8 cellular contexts compared by ENCODE assay signal in genomic region chr2:121530563-121531334, GRCh38. TPM values are rescaled to one million over a fixed set of nuclear protein-coding genes. Genes with fewer than 3 reads are reported as not detected.
DNase-seq lines count a peak whose midpoint lies in the region; ATAC-seq and TF ChIP-seq lines count a peak whose summit lies in the region.

TSS of gene RNU4ATAC (plus strand) at chr2:121530880.

- H3K4me1 ChIP-seq in liver (ENCODE audit: control insufficient read depth in 4 of 4, insufficient read depth in 4 of 4, low read length in 3 of 4): peaks cover 2 to 40% (median 35%) of the 10 kb centered on the region in 4 donors

- peak; percentile 93 to 94 for TF ChIP-seq RAD21 in liver (IDR thresholded peaks at IDR 0.05)

- peak within 1 kb of the TSS; percentile 87 to 98 for H3K27ac ChIP-seq in liver (ENCODE audit: low read depth in 1 of 2, low read length in 2 of 2)

- H3K36me3 ChIP-seq in liver (ENCODE audit: control insufficient read depth in 4 of 4, insufficient read depth in 3 of 4, low read depth in 1 of 4, low read length in 3 of 4): peaks cover 0 to 2% (median under 1%) of the 10 kb centered on the region in 4 donors

- no peaks in the 10 kb centered on the region for H3K9me3 ChIP-seq in liver (ENCODE audit: control insufficient read depth in 4 of 4, low read length in 3 of 4)

- peak; percentile 73 for ATAC-seq in HG03460 (IDR thresholded peaks at IDR 0.05; ENCODE audit: unreplicated experiment)

- H3K27me3 ChIP-seq in liver (ENCODE audit: control insufficient read depth in 4 of 4, insufficient read depth in 4 of 4, low read length in 3 of 4): no peaks in the 10 kb centered on the region

- H3K9ac ChIP-seq in liver (ENCODE audit: low read depth in 1 of 2, low read length in 2 of 2): peak within 1 kb of the TSS; percentile 89 to 96

- DNase-seq in C1 segment of cervical spinal cord (lab: John Stamatoyannopoulos, UW): peak; percentile 41 to 95 (median 89)
- peak; percentile 28 for DNase-seq in GM19240 (ENCODE audit: insufficient read length, low spot score)
- peak; percentile 99 for DNase-seq in NCI-H526 treated with DMSO at 0.1 percent for 48 hours (lab: John Stamatoyannopoulos, UW)
- DNase-seq in activated CD4-positive, alpha-beta T cell treated with anti-CD3 and anti-CD28 coated beads, Interleukin-2, amount 50 U/mL, for 1 hour: peak; percentile 83
- peak; percentile 97 for DNase-seq in dermis microvascular lymphatic vessel endothelial cell (ENCODE audit: low read depth in 2 of 2)
- peak; percentile 87 for DNase-seq in stimulated activated CD4-positive, alpha-beta T cell treated with anti-CD3 and anti-CD28 coated beads, Interleukin-4, amount 100 ng/mL, for 24 hours

- peak within 1 kb of the TSS; percentile 87 to 91 (median 89) for H3K4me3 ChIP-seq in liver (ENCODE audit: low read depth in 1 of 3, low read length in 3 of 3)

- WGBS in liver: under 1% methylated on average over 47 of the region's 47 CpGs

- peak; percentile 79 for TF ChIP-seq CTCF in liver (IDR thresholded peaks at IDR 0.05; ENCODE audit: low read depth, low read length, missing input control)

TF ChIP-seq in liver, 16 proteins besides CTCF, POLR2A, EP300 and RAD21:
- TF ChIP-seq RXRA (IDR thresholded peaks at IDR 0.05) (peak; percentile 66 to 67), FOXA1 (IDR thresholded peaks at IDR 0.05) (peak; percentile 74), ATF3 (IDR thresholded peaks at IDR 0.05) (peak; percentile 66), GABPA (IDR thresholded peaks at IDR 0.05 in 1 of 2, conservative IDR thresholded peaks at IDR 0.05 in 1 of 2) (peak; percentile 12 to 47), EGR1 (IDR thresholded peaks at IDR 0.05; ENCODE audit: low read depth in 2 of 2) (peak; percentile 81 to 82), NR2F2 (IDR thresholded peaks at IDR 0.05) (peak; percentile 78), REST (IDR thresholded peaks at IDR 0.05) (peak; percentile 93), YY1 (IDR thresholded peaks at IDR 0.05) (peak; percentile 88), ZBTB33 (IDR thresholded peaks at IDR 0.05) (peak; percentile 93), HNF4A (conservative IDR thresholded peaks at IDR 0.05) (peak; percentile 55 to 70), JUND (IDR thresholded peaks at IDR 0.05) (peak; percentile 64 to 85), HNF4G (IDR thresholded peaks at IDR 0.05) (peak; percentile 47), TAF1 (conservative IDR thresholded peaks at IDR 0.05) (peak; percentile 63), MAX (IDR thresholded peaks at IDR 0.05) (peak; percentile 35), FOXA2 (IDR thresholded peaks at IDR 0.05) (peak; percentile 70), SP1 (IDR thresholded peaks at IDR 0.05) (peak; percentile 79)

RNA-seq across cellular contexts. Expression of gene RNU4ATAC, which starts in this region (rescaled TPM):
- total RNA-seq in dermis microvascular lymphatic vessel endothelial cell (not detected in 2 replicates), liver (not detected)
- 1 to 10 TPM in 1 of 2 donors, not detected in 1; 5.1 TPM for polyA plus RNA-seq in liver

Comparison
In these comparisons a context has a peak if more than half of its experiments do, and no peak if none do; other contexts are left out.
1. Peak in every context shown above with its lines: DNase-seq, ATAC-seq, H3K4me3 ChIP-seq and H3K27ac ChIP-seq.
2. Peak in DNase-seq in dermis microvascular lymphatic vessel endothelial cell; RNA of the gene not detected or under 1 TPM.
3. DNase-seq: peak in every context shown above with its lines; median percentile 99 in NCI-H526 treated with DMSO at 0.1 percent for 48 hours; 97 in dermis microvascular lymphatic vessel endothelial cell; 89 in C1 segment of cervical spinal cord; 87 in stimulated activated CD4-positive, alpha-beta T cell treated with anti-CD3 and anti-CD28 coated beads, Interleukin-4, amount 100 ng/mL, for 24 hours; 83 in activated CD4-positive, alpha-beta T cell treated with anti-CD3 and anti-CD28 coated beads, Interleukin-2, amount 50 U/mL, for 1 hour; 28 in GM19240.